ENCODE assay signal across 1 cellular context in the genomic region with DNA sequence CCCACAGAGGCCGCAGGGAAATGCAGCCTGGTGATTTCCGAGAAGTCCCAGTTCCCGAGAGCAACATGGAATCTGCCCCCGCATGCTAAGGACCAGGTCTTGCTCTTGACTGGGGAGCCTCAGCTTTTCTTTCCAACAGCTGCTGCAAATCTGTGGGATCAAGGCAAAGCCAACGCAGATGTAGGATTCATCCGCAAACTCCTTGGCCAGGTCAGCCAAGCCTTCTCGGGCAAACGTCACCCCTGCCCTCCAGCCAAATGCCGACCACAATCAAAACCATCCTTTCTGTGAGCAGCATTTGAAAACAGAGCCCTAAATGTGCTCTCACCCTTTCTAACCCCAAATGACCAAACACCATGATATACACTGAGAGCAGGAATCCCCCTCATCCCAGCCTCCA.
TF ChIP-seq lines count a peak whose summit lies in the region.

No MANE protein-coding gene starts in this region.

TF ChIP-seq in SK-N-SH treated with all-trans-retinoic acid at 6 μM for 48 hours, 23 proteins besides CTCF, POLR2A, EP300 and RAD21:
- TF ChIP-seq, protein P1, sequence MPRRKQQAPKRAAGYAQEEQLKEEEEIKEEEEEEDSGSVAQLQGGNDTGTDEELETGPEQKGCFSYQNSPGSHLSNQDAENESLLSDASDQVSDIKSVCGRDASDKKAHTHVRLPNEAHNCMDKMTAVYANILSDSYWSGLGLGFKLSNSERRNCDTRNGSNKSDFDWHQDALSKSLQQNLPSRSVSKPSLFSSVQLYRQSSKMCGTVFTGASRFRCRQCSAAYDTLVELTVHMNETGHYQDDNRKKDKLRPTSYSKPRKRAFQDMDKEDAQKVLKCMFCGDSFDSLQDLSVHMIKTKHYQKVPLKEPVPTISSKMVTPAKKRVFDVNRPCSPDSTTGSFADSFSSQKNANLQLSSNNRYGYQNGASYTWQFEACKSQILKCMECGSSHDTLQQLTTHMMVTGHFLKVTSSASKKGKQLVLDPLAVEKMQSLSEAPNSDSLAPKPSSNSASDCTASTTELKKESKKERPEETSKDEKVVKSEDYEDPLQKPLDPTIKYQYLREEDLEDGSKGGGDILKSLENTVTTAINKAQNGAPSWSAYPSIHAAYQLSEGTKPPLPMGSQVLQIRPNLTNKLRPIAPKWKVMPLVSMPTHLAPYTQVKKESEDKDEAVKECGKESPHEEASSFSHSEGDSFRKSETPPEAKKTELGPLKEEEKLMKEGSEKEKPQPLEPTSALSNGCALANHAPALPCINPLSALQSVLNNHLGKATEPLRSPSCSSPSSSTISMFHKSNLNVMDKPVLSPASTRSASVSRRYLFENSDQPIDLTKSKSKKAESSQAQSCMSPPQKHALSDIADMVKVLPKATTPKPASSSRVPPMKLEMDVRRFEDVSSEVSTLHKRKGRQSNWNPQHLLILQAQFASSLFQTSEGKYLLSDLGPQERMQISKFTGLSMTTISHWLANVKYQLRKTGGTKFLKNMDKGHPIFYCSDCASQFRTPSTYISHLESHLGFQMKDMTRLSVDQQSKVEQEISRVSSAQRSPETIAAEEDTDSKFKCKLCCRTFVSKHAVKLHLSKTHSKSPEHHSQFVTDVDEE (CRISPR knock-in tag; IDR thresholded peaks at IDR 0.05): no peak
- TF ChIP-seq ZNF565 (CRISPR knock-in tag; conservative IDR thresholded peaks at IDR 0.05; ENCODE audit: low read depth): no peak
- TF ChIP-seq, protein P2, sequence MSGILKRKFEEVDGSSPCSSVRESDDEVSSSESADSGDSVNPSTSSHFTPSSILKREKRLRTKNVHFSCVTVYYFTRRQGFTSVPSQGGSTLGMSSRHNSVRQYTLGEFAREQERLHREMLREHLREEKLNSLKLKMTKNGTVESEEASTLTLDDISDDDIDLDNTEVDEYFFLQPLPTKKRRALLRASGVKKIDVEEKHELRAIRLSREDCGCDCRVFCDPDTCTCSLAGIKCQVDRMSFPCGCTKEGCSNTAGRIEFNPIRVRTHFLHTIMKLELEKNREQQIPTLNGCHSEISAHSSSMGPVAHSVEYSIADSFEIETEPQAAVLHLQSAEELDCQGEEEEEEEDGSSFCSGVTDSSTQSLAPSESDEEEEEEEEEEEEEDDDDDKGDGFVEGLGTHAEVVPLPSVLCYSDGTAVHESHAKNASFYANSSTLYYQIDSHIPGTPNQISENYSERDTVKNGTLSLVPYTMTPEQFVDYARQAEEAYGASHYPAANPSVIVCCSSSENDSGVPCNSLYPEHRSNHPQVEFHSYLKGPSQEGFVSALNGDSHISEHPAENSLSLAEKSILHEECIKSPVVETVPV (CRISPR knock-in tag; IDR thresholded peaks at IDR 0.05): no peak
